In the genomic region with DNA sequence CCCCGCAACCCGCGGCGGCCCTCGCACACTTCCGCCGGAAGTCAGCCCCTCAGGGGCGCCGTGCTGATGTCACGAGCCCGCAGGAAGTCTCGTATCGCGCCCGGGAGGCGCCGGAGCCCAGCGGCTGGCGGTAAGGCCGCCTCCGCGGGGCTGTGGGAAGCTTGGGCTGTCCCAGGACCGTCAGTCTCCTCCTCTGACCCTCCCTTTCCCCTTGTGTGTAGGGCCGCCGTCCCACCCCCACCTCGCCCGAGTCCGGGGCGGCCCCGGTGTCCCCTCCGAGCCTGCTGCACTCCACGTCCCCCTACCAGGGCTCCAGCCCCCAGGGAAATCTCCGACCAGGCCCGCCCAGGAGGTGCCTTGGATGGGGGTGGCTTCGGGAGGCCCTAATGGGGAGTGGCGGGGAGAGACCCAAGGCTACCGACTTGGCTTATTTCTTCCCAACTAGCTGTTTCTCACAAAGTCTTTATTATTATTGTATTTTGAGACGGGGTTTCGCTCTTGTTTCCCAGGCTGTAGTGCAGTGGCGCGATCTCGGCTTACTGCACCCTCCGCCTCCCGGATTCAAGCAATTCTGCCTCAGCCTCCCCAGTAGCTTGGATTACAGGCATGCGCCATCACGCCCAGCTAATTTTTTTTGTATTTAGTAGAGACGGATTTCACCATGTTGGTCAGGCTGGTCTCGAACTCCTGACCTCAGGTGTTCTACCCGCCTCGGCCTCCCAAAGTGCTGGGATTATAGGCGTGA, we compare ENCODE assay signal across 1 cellular context.
TF ChIP-seq lines count a peak whose summit lies in the region.

ZDHHC4 (plus strand) TSS at position 86 of the 745 bp plus-strand sequence. CDS start 3,108 bp downstream, outside the sequence.

TF ChIP-seq in HepG2, 621 proteins besides CTCF, POLR2A, EP300 and RAD21 (continued from another document and continues in another):
- no peak for TF ChIP-seq BCLAF1 (IDR thresholded peaks at IDR 0.05)
- peak; percentile 38; the same call in 1 of the 2 replicates for TF ChIP-seq NFYB (CRISPR knock-in tag; IDR thresholded peaks at IDR 0.05)
- TF ChIP-seq ZHX2 (IDR thresholded peaks at IDR 0.05; ENCODE audit: low read depth) = peak; percentile 89
- 0 out of 2 replicates have a peak, but pooled peaks have one; percentile 55 for TF ChIP-seq ZHX2 (CRISPR knock-in tag; IDR thresholded peaks at IDR 0.05; ENCODE audit: borderline replicate concordance)
- TF ChIP-seq CEBPB (IDR thresholded peaks at IDR 0.05; ENCODE audit: borderline replicate concordance, low read depth, low read length) = no peak
- TF ChIP-seq MTF2 (CRISPR knock-in tag; IDR thresholded peaks at IDR 0.05; ENCODE audit: borderline replicate concordance) = no peak
- no peak for TF ChIP-seq RELA (CRISPR knock-in tag; IDR thresholded peaks at IDR 0.05)
- TF ChIP-seq KAT2B (IDR thresholded peaks at IDR 0.05; ENCODE audit: borderline replicate concordance, low read depth, low read length) = no peak
- no peak for TF ChIP-seq ZNF326 (CRISPR knock-in tag; IDR thresholded peaks at IDR 0.05; ENCODE audit: borderline replicate concordance)
- no peak for TF ChIP-seq ZNF678 (CRISPR knock-in tag; IDR thresholded peaks at IDR 0.05)
- TF ChIP-seq SIX1 (CRISPR knock-in tag; IDR thresholded peaks at IDR 0.05; ENCODE audit: borderline replicate concordance) = 0 out of 2 replicates have a peak, but pooled peaks have one; percentile 15
- TF ChIP-seq ZNF549 (CRISPR knock-in tag; IDR thresholded peaks at IDR 0.05) = no peak
- no peak for TF ChIP-seq GTF2F1 (IDR thresholded peaks at IDR 0.05; ENCODE audit: low read length)
- no peak for TF ChIP-seq ZNF274 (CRISPR knock-in tag; IDR thresholded peaks at IDR 0.05)
- no peak for TF ChIP-seq SUZ12 (IDR thresholded peaks at IDR 0.05; ENCODE audit: low read depth, low read length)
- TF ChIP-seq PHF21A (CRISPR knock-in tag; IDR thresholded peaks at IDR 0.05) = peak; percentile 47; the same call in 1 of the 2 replicates
- TF ChIP-seq RARG (CRISPR knock-in tag; IDR thresholded peaks at IDR 0.05; ENCODE audit: low read depth) = no peak
- no peak for TF ChIP-seq KAT7 (CRISPR knock-in tag; IDR thresholded peaks at IDR 0.05; ENCODE audit: borderline replicate concordance)
- no peak for TF ChIP-seq DNMT1 (CRISPR knock-in tag; IDR thresholded peaks at IDR 0.05)
- peak; percentile 87; the same call in 1 of the 2 replicates for TF ChIP-seq ZNF275 (CRISPR knock-in tag; IDR thresholded peaks at IDR 0.05; ENCODE audit: borderline replicate concordance)
- TF ChIP-seq TAF1 (CRISPR knock-in tag; IDR thresholded peaks at IDR 0.05) = peak; percentile 93
- no peak for TF ChIP-seq ZNF652 (CRISPR knock-in tag; IDR thresholded peaks at IDR 0.05; ENCODE audit: borderline replicate concordance, low read depth)
- no peak; the same call in 1 of the 2 replicates for TF ChIP-seq ZNF280D (CRISPR knock-in tag; IDR thresholded peaks at IDR 0.05)
- no peak for TF ChIP-seq MBNL3 (CRISPR knock-in tag; conservative IDR thresholded peaks at IDR 0.05)
- no peak for TF ChIP-seq PREB (CRISPR knock-in tag; IDR thresholded peaks at IDR 0.05)
- TF ChIP-seq BCL6 (CRISPR knock-in tag; IDR thresholded peaks at IDR 0.05) = peak; percentile 50; the same call in 1 of the 2 replicates
- peak; percentile 61; the same call in 1 of the 2 replicates for TF ChIP-seq ZGPAT (CRISPR knock-in tag; IDR thresholded peaks at IDR 0.05)
- TF ChIP-seq REST (IDR thresholded peaks at IDR 0.05; ENCODE audit: borderline replicate concordance in 1 of 2, low read depth in 1 of 2, low read length in 2 of 2) = no peak
- TF ChIP-seq DBP (CRISPR knock-in tag; IDR thresholded peaks at IDR 0.05; ENCODE audit: not compliant biosample characterization) = no peak
- peak; percentile 55; the same call in 1 of the 2 replicates for TF ChIP-seq PITX1 (CRISPR knock-in tag; IDR thresholded peaks at IDR 0.05)
- peak; percentile 40; the same call in 1 of the 2 replicates for TF ChIP-seq ZNF160 (CRISPR knock-in tag; IDR thresholded peaks at IDR 0.05)
